Comparison of ENCODE assay signal across 7 cellular contexts in the genomic region with DNA sequence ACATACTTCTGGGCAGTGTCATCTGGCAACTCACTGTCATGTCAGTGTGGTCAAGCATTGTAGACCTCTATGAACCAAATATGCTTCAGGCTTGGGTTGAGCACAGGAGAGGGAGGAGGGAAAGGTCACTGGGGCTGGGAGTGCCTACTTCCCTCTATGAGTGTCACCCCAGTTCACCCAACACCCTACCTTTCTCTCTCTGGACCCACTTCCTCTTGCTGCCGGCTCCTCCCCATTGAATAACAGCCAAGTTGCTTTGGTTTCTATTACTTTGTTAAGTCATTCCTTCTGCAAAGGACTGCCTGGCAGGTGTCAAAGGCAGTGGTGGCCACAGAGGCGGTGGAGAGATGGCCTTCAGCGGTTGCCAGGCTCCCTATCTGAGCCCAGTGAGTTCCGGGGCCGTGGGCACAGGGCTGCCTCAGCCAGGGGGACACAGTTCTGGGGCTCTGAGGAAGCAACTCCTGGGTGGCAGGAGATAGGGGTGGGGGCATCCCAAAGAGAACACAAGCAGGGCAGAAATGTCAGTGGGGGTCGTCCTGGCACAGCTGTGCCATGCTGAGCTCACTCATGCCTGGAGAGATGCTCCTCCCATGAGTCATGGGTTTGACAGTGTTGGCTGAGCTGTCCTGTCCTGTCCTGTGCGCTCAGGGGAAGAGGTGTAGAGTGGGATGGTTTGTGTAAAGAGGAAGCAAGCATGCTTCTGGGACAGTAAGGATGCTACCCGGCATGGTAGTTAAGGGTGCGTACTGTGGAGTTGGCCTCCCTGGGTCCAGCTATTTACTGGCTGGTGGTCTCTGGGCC. TPM values are rescaled to one million over a fixed set of nuclear protein-coding genes. Genes with fewer than 3 reads are reported as not detected.
DNase-seq lines count a peak whose midpoint lies in the region; ATAC-seq and TF ChIP-seq lines count a peak whose summit lies in the region.
"Not testable (repeated sequence)": the region's sequence is repeated elsewhere in the genome, so short reads cannot be mapped to it uniquely, and the experiment has no call there.

LGALS9C (plus strand) TSS at position 282 of the 801 bp plus-strand sequence; CDS start at position 348, 66 bp downstream.

- H2AK5ac ChIP-seq in mesenchymal stem cell (ENCODE audit: low read length, severe bottlenecking), result not testable (repeated sequence)

- H3K4me1 ChIP-seq in Loucy (ENCODE audit: insufficient read depth, low read length, poor library complexity, severe bottlenecking); mesenchymal stem cell (ENCODE audit: control insufficient read depth, insufficient read depth, low read depth, low read length): not testable (repeated sequence)

- H3K9me2 ChIP-seq in Loucy (replicated peaks; ENCODE audit: low read depth, low read length), result not testable (repeated sequence)

- H3K9ac ChIP-seq in Loucy (ENCODE audit: low read depth, low read length, poor library complexity, severe bottlenecking); mesenchymal stem cell (ENCODE audit: low read length): not testable (repeated sequence)

- not testable (repeated sequence) for H2BK5ac ChIP-seq in mesenchymal stem cell (ENCODE audit: low read depth, low read length, poor library complexity, severe bottlenecking)

- H3K4me3 ChIP-seq in Loucy (ENCODE audit: low read length, poor library complexity, severe bottlenecking); coronary artery; mesenchymal stem cell (ENCODE audit: insufficient read depth in 1 of 2, low read depth in 1 of 2, low read length in 2 of 2): not testable (repeated sequence)

- H2AFZ ChIP-seq in Loucy (ENCODE audit: low read length); mesenchymal stem cell (ENCODE audit: low read depth, low read length): not testable (repeated sequence)

- not testable (repeated sequence) for H4K20me1 ChIP-seq in Loucy (ENCODE audit: insufficient read depth, low read length, poor library complexity, severe bottlenecking)

- ATAC-seq in GM18499 (IDR thresholded peaks at IDR 0.05; ENCODE audit: insufficient read depth, unreplicated experiment) (peak; percentile 48), GM21423 (IDR thresholded peaks at IDR 0.05; ENCODE audit: unreplicated experiment) (peak; percentile 70), HG03066 (IDR thresholded peaks at IDR 0.05; ENCODE audit: low read depth, unreplicated experiment) (peak; percentile 87)

- WGBS in mesenchymal stem cell, result 87% methylated on average over 5 of the region's 9 CpGs

- H2BK120ac ChIP-seq in mesenchymal stem cell (ENCODE audit: low read depth, low read length), result not testable (repeated sequence)

- not testable (repeated sequence) for H3K4ac ChIP-seq in mesenchymal stem cell (ENCODE audit: low read depth in 1 of 2, low read length in 2 of 2)

- H3K27ac ChIP-seq in coronary artery; mesenchymal stem cell (ENCODE audit: low read length, poor library complexity, severe bottlenecking): not testable (repeated sequence)

- not testable (repeated sequence) for H3K9me3 ChIP-seq in Loucy (ENCODE audit: insufficient read depth, low read depth, low read length); mesenchymal stem cell (ENCODE audit: control insufficient read depth, low read length)

- peak; percentile 37 for DNase-seq in UCSD-AML1 (lab: John Stamatoyannopoulos, UW; ENCODE audit: unreplicated experiment)
- peak; percentile 74 for DNase-seq in coronary artery (ENCODE audit: low spot score)
- DNase-seq in mesenchymal stem cell, result peak; percentile 1

- H2BK12ac ChIP-seq in mesenchymal stem cell (ENCODE audit: low read length in 2 of 2), result not testable (repeated sequence)

- H4K8ac ChIP-seq in mesenchymal stem cell (ENCODE audit: low read length), result not testable (repeated sequence)

- peak within 1 kb of the TSS; percentile 34 for H3K4me2 ChIP-seq in Loucy (ENCODE audit: low read depth, low read length, poor library complexity, severe bottlenecking)
- H3K4me2 ChIP-seq in mesenchymal stem cell (ENCODE audit: low read length, poor library complexity, severe bottlenecking), result not testable (repeated sequence)

- H3K18ac ChIP-seq in mesenchymal stem cell (ENCODE audit: low read depth in 1 of 2, low read length in 2 of 2), result peak within 1 kb of the TSS in 1 of 2 experiments; percentile 33

- not testable (repeated sequence) for H3K79me1 ChIP-seq in mesenchymal stem cell (replicated peaks; ENCODE audit: low read length, poor library complexity, severe bottlenecking)

- not testable (repeated sequence) for H3K27me3 ChIP-seq in Loucy (ENCODE audit: insufficient read depth, low read length, poor library complexity, severe bottlenecking); mesenchymal stem cell (ENCODE audit: control insufficient read depth in 1 of 2, insufficient read depth in 1 of 2, low read length in 2 of 2)

- peak within 1 kb of the TSS; percentile 39 for H4K91ac ChIP-seq in mesenchymal stem cell (ENCODE audit: low read length)

- H3F3A ChIP-seq in Loucy (ENCODE audit: low read depth), result not testable (repeated sequence)

- TF ChIP-seq CTCF in Loucy (conservative IDR thresholded peaks at IDR 0.05; ENCODE audit: low read length); coronary artery (IDR thresholded peaks at IDR 0.05): not testable (repeated sequence)

- not testable (repeated sequence) for H3K79me2 ChIP-seq in Loucy (ENCODE audit: insufficient read depth, low read length)

- H3K36me3 ChIP-seq in Loucy (ENCODE audit: insufficient read depth, low read length); mesenchymal stem cell (ENCODE audit: control insufficient read depth in 1 of 2, insufficient read depth in 2 of 2, low read depth in 1 of 2, low read length in 2 of 2): not testable (repeated sequence)

- H3K23ac ChIP-seq in mesenchymal stem cell (ENCODE audit: low read length in 2 of 2), result not testable (repeated sequence)

- peak within 1 kb of the TSS in 1 of 2 experiments; percentile 86 for H3K14ac ChIP-seq in mesenchymal stem cell (ENCODE audit: low read length in 2 of 2)

- H2BK15ac ChIP-seq in mesenchymal stem cell (ENCODE audit: low read depth, poor library complexity, severe bottlenecking), result not testable (repeated sequence)

RNA-seq across cellular contexts. Expression of gene LGALS9C, which starts in this region (rescaled TPM):
- not detected for polyA plus RNA-seq in mesenchymal stem cell (2013, experiment 1 of 2)
- polyA plus RNA-seq in mesenchymal stem cell (2013, experiment 2 of 2), result not detected

Comparison
In these comparisons a context has a peak if more than half of its experiments do, and no peak if none do; other contexts are left out.
1. DNase-seq: peak in every context shown above with its lines; median percentile 74 in coronary artery; 37 in UCSD-AML1; 1 in mesenchymal stem cell.